ENCODE assay signal across 8 cellular contexts in genomic region chr6:29632789-29633531, GRCh38. TPM values are rescaled to one million over a fixed set of nuclear protein-coding genes. Genes with fewer than 3 reads are reported as not detected.
A peak's percentile ranks its signal among the peaks of the same experiment; 100 is the strongest.
DNase-seq lines count a peak whose midpoint lies in the region; ATAC-seq and TF ChIP-seq lines count a peak whose summit lies in the region.

TSS of gene GABBR1 (minus strand) at chr6:29633183. CDS start at chr6:29632385, 798 bp downstream.

- H3K9me3 ChIP-seq in MG63 (no peaks in the 10 kb centered on the region), neural progenitor cell (ENCODE audit: low read depth) (no peaks in the 10 kb centered on the region)

- peaks cover 9% of the 10 kb centered on the region for H3K79me2 ChIP-seq in neural progenitor cell (ENCODE audit: low read depth)

- H3K4me3 ChIP-seq in MG63 (peak within 1 kb of the TSS; percentile 63), neural progenitor cell (peak within 1 kb of the TSS; percentile 86)

- H3K4me3 Mint-ChIP-seq in neural progenitor cell, result peak within 1 kb of the TSS; percentile 90

- peaks cover 34% of the 10 kb centered on the region for H4K20me1 ChIP-seq in neural progenitor cell (ENCODE audit: low read depth)

- no peaks in the 10 kb centered on the region for H3K36me3 Mint-ChIP-seq in neural progenitor cell

- H3K9ac ChIP-seq in neural progenitor cell, result peak within 1 kb of the TSS; percentile 41

- H3K27me3 Mint-ChIP-seq in neural progenitor cell (ENCODE audit: insufficient read depth, low read depth), result peaks cover 18% of the 10 kb centered on the region

- peak within 1 kb of the TSS; percentile 90 for H2AFZ ChIP-seq in neural progenitor cell (replicated peaks)

- DNase-seq in COLO668 (lab: John Stamatoyannopoulos, UW; ENCODE audit: unreplicated experiment) (peak; percentile 62), MG63 (peak; percentile 87), SK-N-DZ (ENCODE audit: low spot score) (peak; percentile 90), foreskin keratinocyte (peak; percentile 77 to 87), neural progenitor cell (ENCODE audit: low spot score) (peak; percentile 92), superior temporal gyrus (ENCODE audit: extremely low spot score) (peak; percentile 66)
- peak; percentile 70 for DNase-seq in activated naive CD4-positive, alpha-beta T cell treated with Interleukin-2 at 50 U/mL for 16 hours

- H3K9me3 Mint-ChIP-seq in neural progenitor cell, result no peaks in the 10 kb centered on the region

- H3K27ac ChIP-seq in foreskin keratinocyte, result peak within 1 kb of the TSS; percentile 65
- peak within 1 kb of the TSS; percentile 2 for H3K27ac ChIP-seq in neural progenitor cell

- H3K27me3 ChIP-seq in MG63, result no peaks in the 10 kb centered on the region
- H3K27me3 ChIP-seq in foreskin keratinocyte, result no peaks in the 10 kb centered on the region
- peaks cover 31% of the 10 kb centered on the region for H3K27me3 ChIP-seq in neural progenitor cell

- H3K27ac Mint-ChIP-seq in neural progenitor cell, result peak within 1 kb of the TSS; percentile 93

- TF ChIP-seq CTCF in foreskin keratinocyte (conservative IDR thresholded peaks at IDR 0.05) (no peak), neural progenitor cell (IDR thresholded peaks at IDR 0.05) (no peak)

- H3K4me1 ChIP-seq in foreskin keratinocyte (peaks cover 14% of the 10 kb centered on the region), neural progenitor cell (peaks cover 29% of the 10 kb centered on the region)

- H3K4me2 ChIP-seq in neural progenitor cell, result peak within 1 kb of the TSS; percentile 96

- ATAC-seq in GM21619 (IDR thresholded peaks at IDR 0.05; ENCODE audit: unreplicated experiment) (peak; percentile 76), foreskin keratinocyte (peak; percentile 88)

- H3K36me3 ChIP-seq in MG63 (no peaks in the 10 kb centered on the region), neural progenitor cell (no peaks in the 10 kb centered on the region)

- H3K4me1 Mint-ChIP-seq in neural progenitor cell, result peaks cover 45% of the 10 kb centered on the region

- peaks cover 47% of the 10 kb centered on the region for H3F3A ChIP-seq in neural progenitor cell (ENCODE audit: low read depth)

RNA-seq across cellular contexts. Expression of gene GABBR1, which starts in this region (rescaled TPM):
- total RNA-seq in MG63 (2014; rRNA removed; shearing (Covaris generic); ENCODE audit: low replicate concordance), result 1.9 and 3.7 TPM in 2 replicates
- 8.3 and 10.0 TPM in 2 replicates for polyA plus RNA-seq in SK-N-DZ (2014; cell fraction: cytosol; rRNA removed)
- polyA plus RNA-seq in SK-N-DZ (2014; cell fraction: nucleus; rRNA removed), result 73.7 and 120 TPM in 2 replicates
- total RNA-seq in foreskin keratinocyte (10.3 and 12.2 TPM in 2 replicates), neural progenitor cell (ENCODE audit: low replicate concordance) (25.4 and 37.4 TPM in 2 replicates)
- 6.0 and 6.4 TPM in 2 replicates for polyA plus RNA-seq in foreskin keratinocyte

Comparison
In these comparisons a context has a peak if more than half of its experiments do, and no peak if none do; other contexts are left out.
1. Peak in every context shown above with its lines: DNase-seq, ATAC-seq, H3K4me3 ChIP-seq and H3K27ac ChIP-seq.